31 cellular contexts compared by ENCODE assay signal in the genomic region with DNA sequence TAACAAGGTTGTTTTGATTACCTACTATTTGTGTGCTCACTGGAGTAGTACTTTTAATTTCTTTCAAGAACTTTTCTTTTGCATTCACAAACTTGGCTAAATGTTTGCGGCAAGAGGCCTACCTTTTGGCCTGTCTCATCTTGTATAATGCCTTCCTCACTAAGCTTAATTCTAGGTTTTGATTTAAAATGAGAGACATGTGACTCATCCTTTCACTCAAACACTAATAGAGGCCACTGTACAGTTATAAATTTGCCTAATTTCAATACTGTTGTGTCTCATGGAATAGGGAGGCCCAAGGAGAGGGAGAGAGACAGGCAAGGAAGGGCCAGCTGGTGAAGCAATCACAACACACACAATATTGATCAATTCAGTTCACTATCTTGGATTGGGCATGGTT.
"Had no signal": no experiment of that assay in that cellular context is flagged by ENCODE, and none has a peak within 500 bp of the region (broad histone marks: within the 10 kb centered on the region; RNA-seq: fewer than 3 reads in every experiment).

No MANE protein-coding gene starts in this region.

- H3K27ac ChIP-seq: ascending aorta, brain microvascular endothelial cell, colonic mucosa, esophagus muscularis mucosa, gastroesophageal sphincter had no signal

- H3K9me3 ChIP-seq: ascending aorta, colonic mucosa, esophagus muscularis mucosa, gastroesophageal sphincter had no signal

- H3K4me3 Mint-ChIP-seq: activated CD4-positive, alpha-beta memory T cell treated with anti-CD3 and anti-CD28 coated beads, Interleukin-2, amount 10 ng/mL, durations not matched to agents 7 days and 5 days; activated CD4-positive, alpha-beta T cell treated with anti-CD3 and anti-CD28 coated beads, Interleukin-2, amount 10 ng/mL, durations not matched to agents 7 days and 5 days; activated naive CD4-positive, alpha-beta T cell treated with anti-CD3 and anti-CD28 coated beads, Interleukin-2, amount 10 ng/mL, durations not matched to agents 7 days and 5 days; activated naive CD8-positive, alpha-beta T cell treated with anti-CD3 and anti-CD28 coated beads, Interleukin-2, amount 10 ng/mL, durations not matched to agents 7 days and 5 days; activated T-cell treated with anti-CD3 and anti-CD28 coated beads, Interleukin-2, amount 50 U/mL, for 24 hours; activated T-helper 1 cell treated with anti-CD3 and anti-CD28 coated beads, Interleukin-12 subunit alpha, Interleukin-12 subunit beta, Interleukin-2, Interleukin-4 antibody, amounts not matched to agents 30 ng/mL and 10 ng/mL and 1 ng/mL, durations not matched to agents 14 hours and 24 hours and 36 hours; T-helper 17 cell; T-helper 2 cell treated with Interferon-gamma antibody and Interleukin-4, amounts not matched to agents 5 μg/mL and 100 μg/mL, for 36 hours had no signal

- H3K27me3 Mint-ChIP-seq: activated CD4-positive, alpha-beta memory T cell treated with anti-CD3 and anti-CD28 coated beads, Interleukin-2, amount 10 ng/mL, durations not matched to agents 7 days and 5 days; activated CD4-positive, alpha-beta T cell treated with anti-CD3 and anti-CD28 coated beads, Interleukin-2, amount 10 ng/mL, durations not matched to agents 7 days and 5 days; activated naive CD4-positive, alpha-beta T cell treated with anti-CD3 and anti-CD28 coated beads, Interleukin-2, amount 10 ng/mL, durations not matched to agents 7 days and 5 days; activated naive CD8-positive, alpha-beta T cell treated with anti-CD3 and anti-CD28 coated beads, Interleukin-2, amount 10 ng/mL, durations not matched to agents 7 days and 5 days; activated T-cell treated with anti-CD3 and anti-CD28 coated beads, Interleukin-2, amount 50 U/mL, for 24 hours; T-helper 17 cell had no signal

- H3K4me3 ChIP-seq: ascending aorta, colonic mucosa, esophagus muscularis mucosa, gastroesophageal sphincter had no signal

- H3K36me3 ChIP-seq: ascending aorta, brain microvascular endothelial cell, colonic mucosa, esophagus muscularis mucosa, gastroesophageal sphincter had no signal

- H3K9me3 Mint-ChIP-seq: activated T-helper 1 cell treated with anti-CD3 and anti-CD28 coated beads, Interleukin-12 subunit alpha, Interleukin-12 subunit beta, Interleukin-2, Interleukin-4 antibody, amounts not matched to agents 30 ng/mL and 10 ng/mL and 1 ng/mL, durations not matched to agents 14 hours and 24 hours and 36 hours had no signal

- ATAC-seq: activated naive CD4-positive, alpha-beta T cell treated with anti-CD3 and anti-CD28 coated beads, Interleukin-2, amount 50 U/mL, for 72 hours; gastroesophageal sphincter; T-helper 17 cell had no signal

- H3K27ac Mint-ChIP-seq: activated CD4-positive, alpha-beta memory T cell treated with anti-CD3 and anti-CD28 coated beads, Interleukin-2, amount 10 ng/mL, durations not matched to agents 7 days and 5 days; activated CD4-positive, alpha-beta T cell treated with anti-CD3 and anti-CD28 coated beads, Interleukin-2, amount 10 ng/mL, durations not matched to agents 7 days and 5 days; activated naive CD4-positive, alpha-beta T cell treated with anti-CD3 and anti-CD28 coated beads, Interleukin-2, amount 10 ng/mL, durations not matched to agents 7 days and 5 days; activated naive CD4-positive, alpha-beta T cell treated with anti-CD3 and anti-CD28 coated beads, Interleukin-2, amount 50 U/mL, for 72 hours; activated naive CD8-positive, alpha-beta T cell treated with anti-CD3 and anti-CD28 coated beads, Interleukin-2, amount 10 ng/mL, durations not matched to agents 7 days and 5 days; activated T-cell treated with anti-CD3 and anti-CD28 coated beads, Interleukin-2, amount 50 U/mL, for 24 hours; activated T-helper 1 cell treated with anti-CD3 and anti-CD28 coated beads, Interleukin-12 subunit alpha, Interleukin-12 subunit beta, Interleukin-2, Interleukin-4 antibody, amounts not matched to agents 30 ng/mL and 10 ng/mL and 1 ng/mL, durations not matched to agents 14 hours and 24 hours and 36 hours; activated T-helper 2 cell treated with anti-CD3 and anti-CD28 coated beads, Interferon-gamma antibody, Interleukin-2, Interleukin-4, amounts not matched to agents 10 μg/mL and 5 μg/mL and 100 μg/mL, durations not matched to agents 14 hours and 24 hours and 36 hours; T-helper 17 cell; T-helper 2 cell treated with Interferon-gamma antibody and Interleukin-4, amounts not matched to agents 5 μg/mL and 100 μg/mL, for 36 hours had no signal

- H3K27me3 ChIP-seq: ascending aorta, brain microvascular endothelial cell, colonic mucosa, esophagus muscularis mucosa, gastroesophageal sphincter had no signal

- FAIRE-seq: endometrium, endothelial cell of umbilical vein had no signal

- H3K4me1 ChIP-seq: ascending aorta, colonic mucosa had no signal

- DNase-seq: activated CD4-positive, alpha-beta memory T cell treated with anti-CD3 and anti-CD28 coated beads, Interleukin-2, amount 10 ng/mL, durations not matched to agents 7 days and 5 days; activated CD4-positive, alpha-beta T cell treated with anti-CD3 and anti-CD28 coated beads for 1 hour; activated CD4-positive, alpha-beta T cell treated with anti-CD3 and anti-CD28 coated beads for 4 hours; activated CD4-positive, alpha-beta T cell treated with anti-CD3 and anti-CD28 coated beads, Interleukin-2, amount 10 ng/mL, durations not matched to agents 7 days and 5 days; activated CD4-positive, alpha-beta T cell treated with anti-CD3 and anti-CD28 coated beads, Interleukin-2, amount 50 U/mL, for 4 hours; activated CD8-positive, alpha-beta memory T cell treated with anti-CD3 and anti-CD28 coated beads, Interleukin-2, amount 50 U/mL, for 48 hours; activated gamma-delta T cell; activated naive CD4-positive, alpha-beta T cell; activated naive CD4-positive, alpha-beta T cell treated with anti-CD3 and anti-CD28 coated beads, Interleukin-2, amount 10 ng/mL, durations not matched to agents 7 days and 5 days; activated naive CD8-positive, alpha-beta T cell treated with anti-CD3 and anti-CD28 coated beads, Interleukin-2, amount 10 ng/mL, durations not matched to agents 7 days and 5 days; activated T-cell treated with anti-CD3 and anti-CD28 coated beads for 4 hours; activated T-cell treated with anti-CD3 and anti-CD28 coated beads, Interleukin-2, amount 50 U/mL, for 24 hours; brain microvascular endothelial cell; caudate nucleus; cerebellar nuclear complex; colonic mucosa; effector CD8-positive, alpha-beta T cell; foreskin melanocyte; head of caudate nucleus; T-helper 1 cell; T-helper 17 cell; T1000 had no signal
